8 cellular contexts compared by ENCODE assay signal in the genomic region with DNA sequence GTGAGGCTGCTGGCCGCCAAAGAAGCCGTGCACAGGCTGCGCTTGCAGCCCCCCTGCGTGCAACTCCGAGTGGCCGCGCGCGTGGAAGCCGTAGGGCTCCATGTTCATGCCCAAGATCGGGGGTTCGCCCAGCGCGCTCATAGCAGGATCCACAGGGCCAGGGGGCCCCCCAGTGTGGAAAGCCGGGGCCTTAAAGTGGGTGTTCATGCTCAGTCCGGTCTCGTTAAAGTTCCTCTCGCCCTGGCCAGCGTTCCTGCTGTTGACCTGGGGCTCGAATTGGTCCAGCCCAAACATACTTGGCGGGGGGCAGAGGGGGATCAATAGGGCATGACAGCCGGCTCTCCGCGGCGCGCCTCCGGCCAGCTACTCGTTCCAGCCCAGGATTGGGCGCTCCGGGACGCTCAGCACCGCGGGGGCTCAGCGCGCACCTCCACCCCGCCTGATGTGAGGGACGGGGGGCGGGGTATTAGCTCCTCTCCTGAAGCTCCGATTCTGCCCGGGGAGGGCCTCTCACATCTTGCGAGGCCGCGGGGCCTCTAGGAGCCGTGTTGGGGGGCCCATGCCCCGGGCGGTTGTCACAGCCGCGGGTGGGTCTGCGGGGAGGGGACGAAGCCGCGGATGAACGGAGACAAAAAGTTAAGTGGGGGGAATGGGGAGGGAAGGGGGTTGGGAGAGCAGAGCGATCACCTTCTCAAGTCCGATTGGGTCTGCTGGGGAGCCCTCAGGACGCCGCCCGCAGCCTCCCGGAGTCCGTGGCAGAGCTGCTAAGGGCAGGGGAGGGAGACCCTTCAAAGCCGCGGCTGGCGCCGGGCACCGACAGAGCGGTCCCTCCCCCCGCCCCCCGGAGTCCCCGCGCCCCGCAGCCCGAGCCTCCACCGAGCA.
DNase-seq lines count a peak whose midpoint lies in the region; TF ChIP-seq lines count a peak whose summit lies in the region.

No MANE protein-coding gene starts in this region.

- H3K27me3 ChIP-seq in HUES6 (ENCODE audit: control insufficient read depth, insufficient read depth, low read length) (peaks cover 87% of the 10 kb centered on the region), stomach smooth muscle (ENCODE audit: control insufficient read depth in 1 of 2, insufficient read depth in 2 of 2, low read length in 2 of 2) (no peaks in the 10 kb centered on the region)

- H3K27ac ChIP-seq in HUES6 (ENCODE audit: low read depth, low read length), result no peak overlapping the region
- peak overlapping the region; percentile 64 for H3K27ac ChIP-seq in stomach smooth muscle (ENCODE audit: low read length)

- peak overlapping the region; percentile 85 for H3K4me3 ChIP-seq in HUES6 (ENCODE audit: low read depth, low read length)
- H3K4me3 ChIP-seq in astrocyte of the spinal cord (ENCODE audit: low read depth, low read length), result peak overlapping the region; percentile 64
- peak overlapping the region; percentile 66 to 86 for H3K4me3 ChIP-seq in stomach smooth muscle (ENCODE audit: low read length in 2 of 2)

- DNase-seq in astrocyte of the spinal cord (ENCODE audit: low read depth, low spot score), result peak; percentile 42
- DNase-seq in iPS-NIHi11 (ENCODE audit: low spot score), result peak; percentile 41
- DNase-seq in hippocampal formation (lab: John Stamatoyannopoulos, UW), result no peak
- DNase-seq in stimulated activated CD4-positive, alpha-beta T cell treated with anti-CD3 and anti-CD28 coated beads, Interleukin-1b, Interleukin-23, amount 100 ng/mL, for 48 hours, result no peak
- no peak for DNase-seq in EL
- DNase-seq in putamen (ENCODE audit: low spot score), result no peak

- H3K9me3 ChIP-seq in HUES6 (ENCODE audit: control insufficient read depth, insufficient read depth, low read depth, low read length) (no peaks in the 10 kb centered on the region), stomach smooth muscle (ENCODE audit: control insufficient read depth in 2 of 2, low read length in 2 of 2) (no peaks in the 10 kb centered on the region)

- TF ChIP-seq CTCF in astrocyte of the spinal cord (IDR thresholded peaks at IDR 0.05; ENCODE audit: low read depth, low read length), result no peak

- H3K36me3 ChIP-seq in HUES6 (ENCODE audit: control insufficient read depth, insufficient read depth, low read length), result peaks cover 3% of the 10 kb centered on the region; the same call in 1 of the 2 replicates
- H3K36me3 ChIP-seq in stomach smooth muscle (ENCODE audit: control insufficient read depth in 2 of 2, insufficient read depth in 2 of 2, low read length in 2 of 2), result no peaks in the 10 kb centered on the region

- in situ Hi-C loops in astrocyte of the spinal cord (cut with HindIII; ENCODE audit: low sequenced_read_pairs), result no loop called here

- H3K9ac ChIP-seq in HUES6 (ENCODE audit: low read length) (peak overlapping the region; percentile 79), stomach smooth muscle (ENCODE audit: low read length in 2 of 2) (peak overlapping the region; percentile 62 to 76)

- H3K4me1 ChIP-seq in HUES6 (ENCODE audit: control insufficient read depth, insufficient read depth, low read length) (peaks cover 63% of the 10 kb centered on the region), stomach smooth muscle (ENCODE audit: control insufficient read depth, insufficient read depth, low read length) (peaks cover 57% of the 10 kb centered on the region)

Comparison
In these comparisons a context has a peak if more than half of its experiments do, and no peak if none do; other contexts are left out.
1. DNase-seq: peak in astrocyte of the spinal cord (single experiment) and iPS-NIHi11 (single experiment); none in hippocampal formation (0 of 2), stimulated activated CD4-positive, alpha-beta T cell treated with anti-CD3 and anti-CD28 coated beads, Interleukin-1b, Interleukin-23, amount 100 ng/mL, for 48 hours (single experiment), EL (single experiment) and putamen (single experiment).
2. Peak in every context shown above with its lines, with median percentiles within 50 percentile points of each other: H3K4me3 ChIP-seq.